In the genomic region with DNA sequence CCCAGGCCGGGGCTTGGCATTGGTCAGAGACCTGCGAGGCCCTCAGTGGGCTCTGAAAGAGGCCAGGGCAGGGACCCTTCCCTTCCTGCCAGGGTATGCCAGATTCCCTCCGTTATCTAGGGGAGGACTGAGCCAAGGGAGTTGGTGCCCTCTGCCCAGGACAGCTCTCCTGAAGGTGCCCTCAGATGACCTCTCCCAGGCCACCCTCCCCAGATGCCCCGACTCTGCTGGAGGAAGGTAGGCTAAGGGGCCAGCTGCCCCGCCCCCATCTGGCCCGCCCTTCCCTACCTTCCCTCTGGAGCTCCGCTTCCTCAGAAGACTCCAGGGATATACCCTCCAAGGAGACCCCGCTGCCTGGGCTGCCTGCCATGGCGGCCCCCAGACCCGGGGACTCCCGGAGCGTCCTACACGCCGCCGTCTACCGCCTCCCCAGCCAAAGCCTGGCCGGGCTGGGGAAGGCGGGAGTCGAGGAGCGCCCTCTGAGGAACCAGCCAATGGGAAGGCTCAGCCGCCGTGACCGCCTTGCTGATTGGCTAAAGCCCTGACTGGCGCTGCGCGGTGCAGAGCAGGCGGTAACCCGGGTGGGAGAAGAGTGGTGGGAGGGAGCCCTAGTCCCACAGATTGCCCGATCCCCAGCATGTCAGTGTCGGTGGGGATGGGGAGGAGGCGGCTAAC, we compare ENCODE assay signal across 8 cellular contexts. TPM values are rescaled to one million over a fixed set of nuclear protein-coding genes. Genes with fewer than 3 reads are reported as not detected.
DNase-seq lines count a peak whose midpoint lies in the region; ATAC-seq lines count a peak whose summit lies in the region.

No MANE protein-coding gene starts in this region.

- H3K27ac Mint-ChIP-seq in effector memory CD8-positive, alpha-beta T cell = no peak overlapping the region
- no peak overlapping the region for H3K27ac Mint-ChIP-seq in memory B cell

- no peaks in the 10 kb centered on the region for H3K36me3 ChIP-seq in ES-I3 (ENCODE audit: insufficient read depth, low read length)

- peak overlapping the region; percentile 63 for H3K9ac ChIP-seq in ES-I3 (ENCODE audit: low read depth, low read length)

- peaks cover 58 to 80% of the 10 kb centered on the region in 2 donors for H3K27me3 Mint-ChIP-seq in effector memory CD8-positive, alpha-beta T cell
- peaks cover 43% of the 10 kb centered on the region for H3K27me3 Mint-ChIP-seq in memory B cell

- H3K9me3 Mint-ChIP-seq in effector memory CD8-positive, alpha-beta T cell = no peaks in the 10 kb centered on the region
- no peaks in the 10 kb centered on the region for H3K9me3 Mint-ChIP-seq in memory B cell

- H3K4me1 Mint-ChIP-seq in effector memory CD8-positive, alpha-beta T cell (ENCODE audit: low read depth in 2 of 2) = peaks cover 3 to 19% of the 10 kb centered on the region in 2 donors
- peaks cover 10% of the 10 kb centered on the region for H3K4me1 Mint-ChIP-seq in memory B cell

- H3K9me3 ChIP-seq in ES-I3 (ENCODE audit: control insufficient read depth, insufficient read depth, low read length) = no peaks in the 10 kb centered on the region

- H3K4me1 ChIP-seq in ES-I3 (ENCODE audit: insufficient read depth, low read length) = peaks cover 12% of the 10 kb centered on the region

- H3K4me3 Mint-ChIP-seq in effector memory CD8-positive, alpha-beta T cell = peak overlapping the region; percentile 64 to 70
- H3K4me3 Mint-ChIP-seq in memory B cell = peak overlapping the region; percentile 75

- H3K36me3 Mint-ChIP-seq in effector memory CD8-positive, alpha-beta T cell (ENCODE audit: insufficient read depth) = peaks cover 7% of the 10 kb centered on the region
- H3K36me3 Mint-ChIP-seq in memory B cell = no peaks in the 10 kb centered on the region

- peak; percentile 98 for ATAC-seq in effector memory CD8-positive, alpha-beta T cell (replicated peaks)
- ATAC-seq in memory B cell (ENCODE audit: low read depth) (peak; percentile 96), GM18858 (IDR thresholded peaks at IDR 0.05; ENCODE audit: unreplicated experiment) (no peak)

- DNase-seq in HT-29 (ENCODE audit: low spot score) = peak; percentile 62
- peak; percentile 16 for DNase-seq in NK-92 (lab: John Stamatoyannopoulos, UW; ENCODE audit: unreplicated experiment)
- peak; percentile 58 to 71 (median 58) for DNase-seq in activated CD8-positive, alpha-beta memory T cell treated with anti-CD3 and anti-CD28 coated beads for 48 hours (ENCODE audit: low read depth in 2 of 3, low spot score in 2 of 3)
- peak; percentile 65 to 70 (median 68) for DNase-seq in effector memory CD8-positive, alpha-beta T cell
- peak; percentile 49 to 52 for DNase-seq in memory B cell (ENCODE audit: low spot score in 2 of 2)
- peak; percentile 63 to 87 (median 70) for DNase-seq in stimulated activated CD4-positive, alpha-beta T cell treated with anti-CD3 and anti-CD28 coated beads, TNF-alpha, amount 100 ng/mL, for 24 hours (ENCODE audit: low read depth in 3 of 3)

RNA-seq across cellular contexts. Expression of gene MPP2, which starts 7.0 kb away (rescaled TPM):
- total RNA-seq in HT-29 (2014; rRNA removed; shearing (Covaris generic)) = 0.29 and 0.56 TPM in 2 replicates

RNA-seq across cellular contexts. Expression of gene PPY, which starts 42.0 kb away (rescaled TPM):
- not detected in 2 replicates for total RNA-seq in HT-29 (2014; rRNA removed; shearing (Covaris generic))

RNA-seq across cellular contexts. Expression of gene CD300LG, which starts 53.3 kb away (rescaled TPM):
- total RNA-seq in HT-29 (2014; rRNA removed; shearing (Covaris generic)) = not detected in 2 replicates

RNA-seq across cellular contexts. Expression of gene PYY, which starts 53.4 kb away (rescaled TPM):
- total RNA-seq in HT-29 (2014; rRNA removed; shearing (Covaris generic)) = not detected in 2 replicates

Comparison
In these comparisons a context has a peak if more than half of its experiments do, and no peak if none do; other contexts are left out.
1. DNase-seq: peak in every context shown above with its lines; median percentile 70 in stimulated activated CD4-positive, alpha-beta T cell treated with anti-CD3 and anti-CD28 coated beads, TNF-alpha, amount 100 ng/mL, for 24 hours; 68 in effector memory CD8-positive, alpha-beta T cell; 62 in HT-29; 58 in activated CD8-positive, alpha-beta memory T cell treated with anti-CD3 and anti-CD28 coated beads for 48 hours; 50 in memory B cell; 16 in NK-92.